In genomic region chr10:813286-813685, GRCh38 we compare ENCODE assay signal across 17 cellular contexts.
"Had no signal": no experiment of that assay in that cellular context is flagged by ENCODE, and none has a peak within 500 bp of the region (broad histone marks: within the 10 kb centered on the region; RNA-seq: fewer than 3 reads in every experiment).

No MANE protein-coding gene starts in this region.

- H3K27me3 Mint-ChIP-seq: activated B cell treated with CpG ODN at 0.5 μM for 24 hours; activated CD4-positive, alpha-beta T cell treated with anti-CD3 and anti-CD28 coated beads, Interleukin-2, amount 10 ng/mL, durations not matched to agents 7 days and 5 days; T-helper 17 cell had no signal

- H3K4me1 ChIP-seq: body of pancreas, suprapubic skin had no signal

- H3K9me3 ChIP-seq: body of pancreas, esophagus muscularis mucosa, suprapubic skin had no signal

- H3K4me1 Mint-ChIP-seq: activated CD4-positive, alpha-beta T cell treated with anti-CD3 and anti-CD28 coated beads, Interleukin-2, amount 10 ng/mL, durations not matched to agents 7 days and 5 days; neural crest cell had no signal

- H3K27me3 ChIP-seq: body of pancreas, esophagus muscularis mucosa, suprapubic skin had no signal

- H3K27ac Mint-ChIP-seq: activated B cell treated with CpG ODN at 0.5 μM for 24 hours; activated CD4-positive, alpha-beta T cell treated with anti-CD3 and anti-CD28 coated beads, Interleukin-2, amount 10 ng/mL, durations not matched to agents 7 days and 5 days; activated T-helper 2 cell treated with anti-CD3 and anti-CD28 coated beads, Interferon-gamma antibody, Interleukin-2, Interleukin-4, amounts not matched to agents 10 μg/mL and 5 μg/mL and 100 μg/mL, durations not matched to agents 14 hours and 24 hours and 36 hours; T-helper 17 cell had no signal

- DNase-seq: activated B cell treated with CpG ODN at 0.5 μM for 24 hours; activated CD4-positive, alpha-beta T cell treated with anti-CD3 and anti-CD28 coated beads, Interleukin-2, amount 10 ng/mL, durations not matched to agents 7 days and 5 days; activated CD8-positive, alpha-beta memory T cell treated with anti-CD3 and anti-CD28 coated beads for 24 hours; activated naive CD4-positive, alpha-beta T cell treated with anti-CD3 and anti-CD28 coated beads, Interleukin-2, amount 50 U/mL, for 16 hours; amygdala; body of pancreas; glutamatergic neuron; hypothalamus; mesendoderm; stimulated activated CD4-positive, alpha-beta T cell treated with anti-CD3 and anti-CD28 coated beads, Interleukin-4, amount 100 ng/mL, for 1 hour; stimulated activated naive CD4-positive, alpha-beta T cell; T-helper 17 cell; trophoblast cell had no signal

- H3K9me3 Mint-ChIP-seq: activated B cell treated with CpG ODN at 0.5 μM for 24 hours; activated CD4-positive, alpha-beta T cell treated with anti-CD3 and anti-CD28 coated beads, Interleukin-2, amount 10 ng/mL, durations not matched to agents 7 days and 5 days; activated T-helper 2 cell treated with anti-CD3 and anti-CD28 coated beads, Interferon-gamma antibody, Interleukin-2, Interleukin-4, amounts not matched to agents 10 μg/mL and 5 μg/mL and 100 μg/mL, durations not matched to agents 14 hours and 24 hours and 36 hours; neural crest cell had no signal

- H3K27ac ChIP-seq: body of pancreas, esophagus muscularis mucosa, suprapubic skin had no signal

- H3K4me3 Mint-ChIP-seq: activated B cell treated with CpG ODN at 0.5 μM for 24 hours; activated CD4-positive, alpha-beta T cell treated with anti-CD3 and anti-CD28 coated beads, Interleukin-2, amount 10 ng/mL, durations not matched to agents 7 days and 5 days; neural crest cell; T-helper 17 cell had no signal

- H3K4me3 ChIP-seq: body of pancreas, esophagus muscularis mucosa, suprapubic skin had no signal

- ATAC-seq: body of pancreas, T-helper 17 cell had no signal
